ENCODE assay signal across 27 cellular contexts in genomic region chr16:68071547-68071901, GRCh38. TPM values are rescaled to one million over a fixed set of nuclear protein-coding genes. Genes with fewer than 3 reads are reported as not detected.
DNase-seq lines count a peak whose midpoint lies in the region; ATAC-seq, FAIRE-seq and TF ChIP-seq lines count a peak whose summit lies in the region.
"Had no signal": no experiment of that assay in that cellular context is flagged by ENCODE, and none has a peak within 500 bp of the region (broad histone marks: within the 10 kb centered on the region; RNA-seq: fewer than 3 reads in every experiment).

No MANE protein-coding gene starts in this region.

- H3K4me2 ChIP-seq in DND-41 (ENCODE audit: insufficient read depth, low read length) = no peak overlapping the region
- H3K4me2 ChIP-seq: A549 had no signal

- CTCF ChIA-PET in activated CD4-positive, alpha-beta T cell treated with anti-CD3 and anti-CD28 coated beads, Interleukin-2, amount 10 ng/mL, durations not matched to agents 7 days and 5 days (lab: Charles Lee) = interaction anchor here (0.8 to 3.2 kb wide), 5 partner anchors 9 to 31 kb away, joined by 3 to 19 read pairs (median 5); partner anchors contain the start of gene NFATC3

- H3K4me1 ChIP-seq in DND-41 (ENCODE audit: insufficient read depth, low read length) (peaks cover 45% of the 10 kb centered on the region), psoas muscle (peaks cover 72% of the 10 kb centered on the region)
- peaks cover 73% of the 10 kb centered on the region for H3K4me1 ChIP-seq in effector memory CD4-positive, alpha-beta T cell (ENCODE audit: control insufficient read depth, insufficient read depth, low read length, poor library complexity, severe bottlenecking)

- FAIRE-seq in RCC 7860 (lab: Jason Lieb, UNC) = no peak
- FAIRE-seq: A549, TTC549 had no signal

- H3K27me3 Mint-ChIP-seq in activated CD4-positive, alpha-beta T cell treated with anti-CD3 and anti-CD28 coated beads, Interleukin-2, amount 10 ng/mL, durations not matched to agents 7 days and 5 days = no peaks in the 10 kb centered on the region
- no peaks in the 10 kb centered on the region for H3K27me3 Mint-ChIP-seq in activated T-helper 17 cell treated with anti-CD3 and anti-CD28 coated beads, Interleukin-2, amount 50 U/mL, for 72 hours
- H3K27me3 Mint-ChIP-seq: type B pancreatic cell had no signal

- no peak for DNase-seq in activated CD4-positive, alpha-beta T cell treated with anti-CD3 and anti-CD28 coated beads, Interleukin-2, amount 10 ng/mL, durations not matched to agents 7 days and 5 days
- no peak for DNase-seq in activated CD4-positive, alpha-beta T cell treated with anti-CD3 and anti-CD28 coated beads, Interleukin-2, amount 50 U/mL, for 1 hour
- DNase-seq in DND-41 (no peak), psoas muscle (no peak), occipital lobe (lab: John Stamatoyannopoulos, UW) (no peak), RCC 7860 (ENCODE audit: low spot score) (no peak)
- DNase-seq in effector memory CD4-positive, alpha-beta T cell = no peak
- DNase-seq: activated CD4-positive, alpha-beta T cell treated with anti-CD3 and anti-CD28 coated beads, Interleukin-2, amount 50 U/mL, for 4 hours; cerebellar nuclear complex; DMS79; endodermal cell; heart right ventricle; NCI-H1436; NCI-H2171; NCI-H748 treated with DMSO at 0.1 percent for 48 hours; stimulated activated CD4-positive, alpha-beta T cell treated with anti-CD3 and anti-CD28 coated beads, Interleukin-12 subunit alpha, Interleukin-12 subunit beta, amount 100 ng/mL, for 4 hours had no signal

- peak overlapping the region; percentile 90 for H3K27ac Mint-ChIP-seq in activated CD4-positive, alpha-beta T cell treated with anti-CD3 and anti-CD28 coated beads, Interleukin-2, amount 10 ng/mL, durations not matched to agents 7 days and 5 days
- peak overlapping the region; percentile 91 for H3K27ac Mint-ChIP-seq in activated T-helper 17 cell treated with anti-CD3 and anti-CD28 coated beads, Interleukin-2, amount 50 U/mL, for 72 hours
- H3K27ac Mint-ChIP-seq: endodermal cell, type B pancreatic cell had no signal

- no peak overlapping the region for H3K9ac ChIP-seq in DND-41 (ENCODE audit: low read depth, low read length)
- H3K9ac ChIP-seq: GM23248 had no signal

- no peaks in the 10 kb centered on the region for H4K20me1 ChIP-seq in DND-41 (ENCODE audit: insufficient read depth, low read length)

- POLR2A ChIA-PET in activated CD4-positive, alpha-beta T cell treated with anti-CD3 and anti-CD28 coated beads, Interleukin-2, amount 10 ng/mL, durations not matched to agents 7 days and 5 days (lab: Charles Lee) = interaction anchor here (0.5 to 1.7 kb wide), 2 partner anchors 13 to 173 kb away, joined by 3 to 4 read pairs; no protein-coding TSS in a partner anchor

- H3K9me3 Mint-ChIP-seq in activated CD4-positive, alpha-beta T cell treated with anti-CD3 and anti-CD28 coated beads, Interleukin-2, amount 10 ng/mL, durations not matched to agents 7 days and 5 days = no peaks in the 10 kb centered on the region
- H3K9me3 Mint-ChIP-seq in activated T-helper 17 cell treated with anti-CD3 and anti-CD28 coated beads, Interleukin-2, amount 50 U/mL, for 72 hours = no peaks in the 10 kb centered on the region
- H3K9me3 Mint-ChIP-seq: CD14-positive monocyte, endodermal cell, nephron, type B pancreatic cell had no signal

- no peak overlapping the region for H3K4me3 ChIP-seq in DND-41 (ENCODE audit: low read depth in 1 of 2, low read length in 2 of 2)
- H3K4me3 ChIP-seq in psoas muscle = no peak overlapping the region
- no peak overlapping the region for H3K4me3 ChIP-seq in effector memory CD4-positive, alpha-beta T cell (ENCODE audit: insufficient read depth, low read depth, low read length, poor library complexity, severe bottlenecking)
- H3K4me3 ChIP-seq: A549, GM23248, heart right ventricle, prostate gland, SK-N-MC had no signal

- H3K27me3 ChIP-seq in DND-41 (ENCODE audit: insufficient read depth, low read length, poor library complexity) = no peaks in the 10 kb centered on the region
- no peaks in the 10 kb centered on the region for H3K27me3 ChIP-seq in psoas muscle (ENCODE audit: insufficient read depth in 3 of 3, low read length in 2 of 3)
- no peaks in the 10 kb centered on the region for H3K27me3 ChIP-seq in effector memory CD4-positive, alpha-beta T cell (replicated peaks; ENCODE audit: control insufficient read depth, insufficient read depth, low read length, poor library complexity, severe bottlenecking)
- H3K27me3 ChIP-seq: heart right ventricle had no signal

- H2AFZ ChIP-seq in DND-41 (ENCODE audit: low read depth, low read length) = no peak overlapping the region
- H2AFZ ChIP-seq: GM23248 had no signal

- no peak overlapping the region for H3K4me3 Mint-ChIP-seq in activated CD4-positive, alpha-beta T cell treated with anti-CD3 and anti-CD28 coated beads, Interleukin-2, amount 10 ng/mL, durations not matched to agents 7 days and 5 days
- peak overlapping the region; percentile 56 for H3K4me3 Mint-ChIP-seq in activated T-helper 17 cell treated with anti-CD3 and anti-CD28 coated beads, Interleukin-2, amount 50 U/mL, for 72 hours
- H3K4me3 Mint-ChIP-seq: CD14-positive monocyte, endodermal cell, nephron, type B pancreatic cell had no signal

- H3K79me2 ChIP-seq in DND-41 (ENCODE audit: insufficient read depth, low read length) = no peaks in the 10 kb centered on the region

- intact Hi-C loops in psoas muscle (cut with DNase I) = loop anchor here (5.0 to 10.0 kb wide), 2 partner anchors 156 to 243 kb away; partner anchors contain the start of genes PRMT7 (in 1 of the 2) and SLC7A6OS (in 1 of the 2)

- H3K4me1 Mint-ChIP-seq in activated CD4-positive, alpha-beta T cell treated with anti-CD3 and anti-CD28 coated beads, Interleukin-2, amount 10 ng/mL, durations not matched to agents 7 days and 5 days = peaks cover 86% of the 10 kb centered on the region
- H3K4me1 Mint-ChIP-seq in activated T-helper 17 cell treated with anti-CD3 and anti-CD28 coated beads, Interleukin-2, amount 50 U/mL, for 72 hours = peaks cover 56% of the 10 kb centered on the region
- H3K4me1 Mint-ChIP-seq: endodermal cell had no signal

- H3K27ac ChIP-seq in DND-41 (ENCODE audit: low read length) (peak overlapping the region; percentile 26; the same call in 1 of the 2 replicates), psoas muscle (peak overlapping the region; percentile 81)
- H3K27ac ChIP-seq in effector memory CD4-positive, alpha-beta T cell (ENCODE audit: insufficient read depth, low read length, poor library complexity, severe bottlenecking) = no peak overlapping the region
- H3K27ac ChIP-seq: A549, GM23248, prostate gland, SK-N-MC had no signal

- no peak for ATAC-seq in DND-41 (ENCODE audit: insufficient read depth, low read depth)
- no peak for ATAC-seq in activated T-helper 17 cell treated with anti-CD3 and anti-CD28 coated beads, Interleukin-2, amount 50 U/mL, for 72 hours (replicated peaks)
- ATAC-seq in psoas muscle = no peak

- TF ChIP-seq CTCF in DND-41 (IDR thresholded peaks at IDR 0.05; ENCODE audit: borderline replicate concordance, extremely low read depth, low read length, poor library complexity, severe bottlenecking) = no peak
- no peak for TF ChIP-seq CTCF in psoas muscle (IDR thresholded peaks at IDR 0.05)

- H3K9me3 ChIP-seq in DND-41 (ENCODE audit: insufficient read depth, low read length, severe bottlenecking) = no peaks in the 10 kb centered on the region
- no peaks in the 10 kb centered on the region for H3K9me3 ChIP-seq in psoas muscle
- no peaks in the 10 kb centered on the region for H3K9me3 ChIP-seq in effector memory CD4-positive, alpha-beta T cell (ENCODE audit: control insufficient read depth, low read length)
- H3K9me3 ChIP-seq: A549, heart right ventricle, prostate gland had no signal

- peaks cover 56% of the 10 kb centered on the region for H3K36me3 ChIP-seq in DND-41 (ENCODE audit: insufficient read depth, low read length)
- peaks cover 0 to 26% of the 10 kb centered on the region in 2 donors for H3K36me3 ChIP-seq in psoas muscle (ENCODE audit: insufficient read depth in 1 of 2, low read depth in 1 of 2)
- peaks cover 5% of the 10 kb centered on the region for H3K36me3 ChIP-seq in effector memory CD4-positive, alpha-beta T cell (ENCODE audit: control insufficient read depth, insufficient read depth, low read length)
- H3K36me3 ChIP-seq: prostate gland had no signal

- 89 to 97% (median 95%) methylated on average over 1 of the region's 1 CpG for WGBS in psoas muscle, 3 donors

- peaks cover 68% of the 10 kb centered on the region for H3K36me3 Mint-ChIP-seq in activated CD4-positive, alpha-beta T cell treated with anti-CD3 and anti-CD28 coated beads, Interleukin-2, amount 10 ng/mL, durations not matched to agents 7 days and 5 days (ENCODE audit: low read depth)
- peaks cover 77% of the 10 kb centered on the region for H3K36me3 Mint-ChIP-seq in activated T-helper 17 cell treated with anti-CD3 and anti-CD28 coated beads, Interleukin-2, amount 50 U/mL, for 72 hours (ENCODE audit: low read depth)

RNA-seq across cellular contexts. Expression of gene NFATC3, which starts 13.6 kb away (rescaled TPM):
- 100 to 1,000 TPM; 146 to 159 TPM for total RNA-seq in activated CD4-positive, alpha-beta T cell treated with anti-CD3 and anti-CD28 coated beads, Interleukin-2, amount 10 ng/mL, durations not matched to agents 7 days and 5 days
- 10 to 100 TPM; 71.1 to 78.1 TPM for total RNA-seq in activated T-helper 17 cell treated with anti-CD3 and anti-CD28 coated beads, Interleukin-2, amount 50 U/mL, for 72 hours
- total RNA-seq in psoas muscle = 10 to 100 TPM; 40.8 to 53.5 (median 44.0) TPM
- 10 to 100 TPM in 2 of 3 donors, 1 to 10 TPM in 1; 9.8 to 43.1 (median 17.3) TPM for polyA plus RNA-seq in psoas muscle
- total RNA-seq in occipital lobe = 23.2 TPM

RNA-seq across cellular contexts. Expression of gene DUS2, which starts 48.4 kb away (rescaled TPM):
- total RNA-seq in activated CD4-positive, alpha-beta T cell treated with anti-CD3 and anti-CD28 coated beads, Interleukin-2, amount 10 ng/mL, durations not matched to agents 7 days and 5 days = 10 to 100 TPM; 21.5 to 23.4 TPM
- total RNA-seq in activated T-helper 17 cell treated with anti-CD3 and anti-CD28 coated beads, Interleukin-2, amount 50 U/mL, for 72 hours = 10 to 100 TPM; 24.6 to 35.0 TPM
- total RNA-seq in psoas muscle (10 to 100 TPM in 2 of 4 donors, 1 to 10 TPM in 2; 7.0 to 10.5 (median 9.8) TPM), occipital lobe (9.0 TPM)
- 10 to 100 TPM in 1 of 3 donors, 1 to 10 TPM in 2; 3.4 to 15.1 (median 9.5) TPM for polyA plus RNA-seq in psoas muscle

RNA-seq across cellular contexts. Expression of gene DDX28, which starts 48.5 kb away (rescaled TPM):
- 10 to 100 TPM; 12.9 to 14.4 TPM for total RNA-seq in activated CD4-positive, alpha-beta T cell treated with anti-CD3 and anti-CD28 coated beads, Interleukin-2, amount 10 ng/mL, durations not matched to agents 7 days and 5 days
- 10 to 100 TPM in 1 of 2 donors, 1 to 10 TPM in 1; 7.2 to 18.7 TPM for total RNA-seq in activated T-helper 17 cell treated with anti-CD3 and anti-CD28 coated beads, Interleukin-2, amount 50 U/mL, for 72 hours
- total RNA-seq in psoas muscle (10 to 100 TPM; 10.0 to 19.3 (median 14.4) TPM), occipital lobe (11.2 TPM)
- 10 to 100 TPM; 11.9 to 20.2 (median 12.6) TPM for polyA plus RNA-seq in psoas muscle

RNA-seq across cellular contexts. Expression of gene DPEP2NB, which starts 55.8 kb away (rescaled TPM):
- total RNA-seq in activated CD4-positive, alpha-beta T cell treated with anti-CD3 and anti-CD28 coated beads, Interleukin-2, amount 10 ng/mL, durations not matched to agents 7 days and 5 days = not detected
- not detected for total RNA-seq in activated T-helper 17 cell treated with anti-CD3 and anti-CD28 coated beads, Interleukin-2, amount 50 U/mL, for 72 hours
- total RNA-seq in psoas muscle (not detected), occipital lobe (not detected)
- polyA plus RNA-seq in psoas muscle = under 1 TPM in 1 of 3 donors, not detected in 2; 0.05 TPM
- total RNA-seq: endodermal cell, GM23248, heart right ventricle, MCF 10A, PC-3 had no signal
- polyA plus RNA-seq: A549, CD14-positive monocyte, GM23248, heart right ventricle had no signal
